10 cellular contexts compared by ENCODE assay signal in genomic region chr11:34345012-34345804, GRCh38. TPM values are rescaled to one million over a fixed set of nuclear protein-coding genes. Genes with fewer than 3 reads are reported as not detected.
DNase-seq lines count a peak whose midpoint lies in the region; ATAC-seq and TF ChIP-seq lines count a peak whose summit lies in the region.
"Had no signal": no experiment of that assay in that cellular context is flagged by ENCODE, and none has a peak within 500 bp of the region (broad histone marks: within the 10 kb centered on the region; RNA-seq: fewer than 3 reads in every experiment).

No MANE protein-coding gene starts in this region.

- H3K4me1 ChIP-seq in adipocyte (ENCODE audit: control insufficient read depth, insufficient read depth, low read length) = peaks cover 45% of the 10 kb centered on the region
- peaks cover 0 to 92% (median 31%) of the 10 kb centered on the region in 4 donors for H3K4me1 ChIP-seq in right lobe of liver
- H3K4me1 ChIP-seq in GM23338 (ENCODE audit: insufficient read depth) = peaks cover 10% of the 10 kb centered on the region

- 48% methylated on average over 8 of the region's 9 CpGs for WGBS in right lobe of liver (ENCODE audit: insufficient coverage, low coverage, low lambda C conversion rate, missing lambda C conversion rate)

- H3K9ac ChIP-seq in adipocyte (ENCODE audit: low read length) = no peak overlapping the region

- peaks cover 6% of the 10 kb centered on the region for H3K27me3 Mint-ChIP-seq in GM23338 (ENCODE audit: insufficient read depth, low read depth, poor library complexity)

- peak; percentile 58 for DNase-seq in COR-L47 (lab: John Stamatoyannopoulos, UW)
- peak; percentile 64 for DNase-seq in HPDE6-E6E7 (ENCODE audit: extremely low spot score)
- peak; percentile 66 for DNase-seq in adipocyte (ENCODE audit: low read depth)
- DNase-seq in right lobe of liver = peak; percentile 83 to 93 (median 83)
- DNase-seq in GM23338 (ENCODE audit: low spot score) = no peak
- DNase-seq: T-helper 17 cell had no signal

- no peak overlapping the region for H3K4me2 ChIP-seq in GM23338

- peaks cover 46% of the 10 kb centered on the region for H3K79me2 ChIP-seq in GM23338 (replicated peaks; ENCODE audit: insufficient read depth)

- H3K4me3 ChIP-seq in adipocyte (ENCODE audit: low read length) (no peak overlapping the region), right lobe of liver (no peak overlapping the region), GM23338 (no peak overlapping the region)
- H3K4me3 ChIP-seq: GM12878 had no signal

- no peak overlapping the region for H3K27ac Mint-ChIP-seq in GM23338
- H3K27ac Mint-ChIP-seq: T-helper 17 cell had no signal

- no peaks in the 10 kb centered on the region for H3K36me3 Mint-ChIP-seq in GM23338 (ENCODE audit: low read depth)

- H4K20me1 ChIP-seq in GM23338 (replicated peaks; ENCODE audit: insufficient read depth) = no peaks in the 10 kb centered on the region; the same call in 1 of the 2 replicates

- no peaks in the 10 kb centered on the region for H3K27me3 ChIP-seq in adipocyte (replicated peaks; ENCODE audit: control insufficient read depth, insufficient read depth, low read length)
- no peaks in the 10 kb centered on the region for H3K27me3 ChIP-seq in right lobe of liver
- no peaks in the 10 kb centered on the region for H3K27me3 ChIP-seq in GM23338 (ENCODE audit: insufficient read depth)

- H3K36me3 ChIP-seq in adipocyte (ENCODE audit: control insufficient read depth, insufficient read depth, low read length, severe bottlenecking) (no peaks in the 10 kb centered on the region), right lobe of liver (no peaks in the 10 kb centered on the region), GM23338 (ENCODE audit: insufficient read depth) (no peaks in the 10 kb centered on the region)

- H3F3A ChIP-seq in GM23338 (replicated peaks; ENCODE audit: low read depth) = no peaks in the 10 kb centered on the region

- intact Hi-C loops in right lobe of liver (cut with DNase I) = loop anchor here in 1 of 2 donors (5.0 kb wide), 1 partner anchor 168 kb away; no protein-coding TSS in a partner anchor

- peak; percentile 69 to 88 (median 82) for ATAC-seq in right lobe of liver
- no peak for ATAC-seq in GM23338
- no peak for ATAC-seq in GM21576 (IDR thresholded peaks at IDR 0.05; ENCODE audit: unreplicated experiment)
- no peak for ATAC-seq in HG02759 (IDR thresholded peaks at IDR 0.05; ENCODE audit: unreplicated experiment)
- ATAC-seq in HG02870 (IDR thresholded peaks at IDR 0.05; ENCODE audit: unreplicated experiment) = no peak
- ATAC-seq: GM12878, T-helper 17 cell had no signal

- TF ChIP-seq CTCF in right lobe of liver (IDR thresholded peaks at IDR 0.05) = no peak
- no peak for TF ChIP-seq CTCF in GM23338 (conservative IDR thresholded peaks at IDR 0.05; ENCODE audit: low read depth in 2 of 2)

- no peak for TF ChIP-seq POLR2A in right lobe of liver (IDR thresholded peaks at IDR 0.05)

- H3K27ac ChIP-seq in right lobe of liver (peak overlapping the region; percentile 57 to 71 (median 71)), GM23338 (ENCODE audit: low read depth) (no peak overlapping the region)

- no peaks in the 10 kb centered on the region for H3K9me3 Mint-ChIP-seq in GM23338

- no peaks in the 10 kb centered on the region for H3K9me2 ChIP-seq in GM23338 (ENCODE audit: insufficient read depth)

- H3K9me3 ChIP-seq in adipocyte (ENCODE audit: control insufficient read depth, low read length) (no peaks in the 10 kb centered on the region), right lobe of liver (no peaks in the 10 kb centered on the region)

- peaks cover 29% of the 10 kb centered on the region for H3K4me1 Mint-ChIP-seq in GM23338

- H2AFZ ChIP-seq in GM23338 = no peak overlapping the region

- no peak overlapping the region for H3K4me3 Mint-ChIP-seq in GM23338
- H3K4me3 Mint-ChIP-seq: T-helper 17 cell had no signal

TF ChIP-seq in GM23338, 12 proteins besides CTCF, POLR2A, EP300 and RAD21 (continues in another document):
- TF ChIP-seq CREB1 (CRISPR knock-in tag; IDR thresholded peaks at IDR 0.05; ENCODE audit: low read depth) (no peak), STAT1 (IDR thresholded peaks at IDR 0.05; ENCODE audit: unreplicated experiment) (no peak), POLR2AphosphoS5 (IDR thresholded peaks at IDR 0.05; ENCODE audit: low read depth) (no peak), ZNF462 (CRISPR knock-in tag; IDR thresholded peaks at IDR 0.05) (no peak), EZH2phosphoT487 (IDR thresholded peaks at IDR 0.05; ENCODE audit: unreplicated experiment) (no peak), NANOG (IDR thresholded peaks at IDR 0.05; ENCODE audit: borderline replicate concordance) (no peak)

RNA-seq across cellular contexts. Expression of gene ABTB2, which starts 12.6 kb away (rescaled TPM):
- 10 to 100 TPM in 3 of 6 experiments, 1 to 10 TPM in 3; 6.0 to 14.9 (median 10.0) TPM for total RNA-seq in right lobe of liver
- 9.9 and 12.1 TPM in 2 replicates for total RNA-seq in GM23338 (2014; rRNA removed; shearing (Covaris generic))
- 2.6 and 3.1 TPM in 2 replicates for polyA plus RNA-seq in GM23338 (2016; fragmentation: Nextera tagmentation; extraction: Ambion mirVana)

Comparison
In these comparisons a context has a peak if more than half of its experiments do, and no peak if none do; other contexts are left out.
1. ATAC-seq: peak in right lobe of liver (4 of 4); none in GM23338 (single experiment), GM21576 (single experiment), HG02759 (single experiment) and HG02870 (single experiment).